Comparison of ENCODE assay signal across 1 cellular context in genomic region chr16:48913384-48913783, GRCh38.
TF ChIP-seq lines count a peak whose summit lies in the region.

No MANE protein-coding gene starts in this region.

TF ChIP-seq in HepG2, 621 proteins besides CTCF, POLR2A, EP300 and RAD21 (continued from another document):
- TF ChIP-seq FOXP1 (IDR thresholded peaks at IDR 0.05) (no peak), FOXP1 (CRISPR knock-in tag; IDR thresholded peaks at IDR 0.05) (no peak), ZNF180 (CRISPR knock-in tag; IDR thresholded peaks at IDR 0.05; ENCODE audit: borderline replicate concordance, low read depth) (no peak), ZFX (CRISPR knock-in tag; IDR thresholded peaks at IDR 0.05; ENCODE audit: low read depth) (peak; percentile 29; the same call in 1 of the 2 replicates), MTF1 (CRISPR knock-in tag; IDR thresholded peaks at IDR 0.05) (no peak), HDAC2 (CRISPR knock-in tag; IDR thresholded peaks at IDR 0.05) (peak; percentile 34; the same call in 1 of the 2 replicates), ZNF772 (CRISPR knock-in tag; IDR thresholded peaks at IDR 0.05) (peak; percentile 47; the same call in 1 of the 2 replicates), RFXAP (CRISPR knock-in tag; IDR thresholded peaks at IDR 0.05; ENCODE audit: borderline replicate concordance) (no peak), FOXP4 (CRISPR knock-in tag; IDR thresholded peaks at IDR 0.05) (peak; percentile 23; the same call in 1 of the 2 replicates), ETV5 (CRISPR knock-in tag; IDR thresholded peaks at IDR 0.05; ENCODE audit: borderline replicate concordance) (peak; percentile 37; the same call in 1 of the 2 replicates), ZBTB21 (CRISPR knock-in tag; IDR thresholded peaks at IDR 0.05) (peak; percentile 67; the same call in 1 of the 2 replicates), ZNF292 (CRISPR knock-in tag; IDR thresholded peaks at IDR 0.05; ENCODE audit: borderline replicate concordance, low read depth) (peak; percentile 78; the same call in 1 of the 2 replicates), HNF4A (CRISPR knock-in tag; IDR thresholded peaks at IDR 0.05) (peak; percentile 62; the same call in 1 of the 2 replicates), FOXA3 (CRISPR knock-in tag; IDR thresholded peaks at IDR 0.05) (0 out of 2 replicates have a peak, but pooled peaks have one; percentile 32), HDAC1 (CRISPR knock-in tag; IDR thresholded peaks at IDR 0.05) (0 out of 2 replicates have a peak, but pooled peaks have one; percentile 32), KLF11 (CRISPR knock-in tag; IDR thresholded peaks at IDR 0.05) (no peak), DPF2 (CRISPR knock-in tag; IDR thresholded peaks at IDR 0.05; ENCODE audit: borderline replicate concordance, low read depth) (0 out of 2 replicates have a peak, but pooled peaks have one; percentile 30), ZNF564 (CRISPR knock-in tag; IDR thresholded peaks at IDR 0.05) (no peak), CREB1 (IDR thresholded peaks at IDR 0.05) (peak; percentile 59; the same call in 1 of the 2 replicates), CREB1 (CRISPR knock-in tag; IDR thresholded peaks at IDR 0.05) (no peak), ZSCAN31 (CRISPR knock-in tag; IDR thresholded peaks at IDR 0.05; ENCODE audit: low read depth) (0 out of 2 replicates have a peak, but pooled peaks have one; percentile 25), SOX6 (IDR thresholded peaks at IDR 0.05) (no peak), SOX6 (CRISPR knock-in tag; IDR thresholded peaks at IDR 0.05) (peak; percentile 70), ZNF572 (CRISPR knock-in tag; IDR thresholded peaks at IDR 0.05) (no peak), LCORL (IDR thresholded peaks at IDR 0.05) (no peak), LCORL (CRISPR knock-in tag; IDR thresholded peaks at IDR 0.05) (0 out of 2 replicates have a peak, but pooled peaks have one; percentile 34), XRCC5 (optimal IDR thresholded peaks at IDR 0.05; ENCODE audit: low read length) (no peak), SALL1 (CRISPR knock-in tag; IDR thresholded peaks at IDR 0.05) (peak; percentile 66), GABPB1 (CRISPR knock-in tag; IDR thresholded peaks at IDR 0.05) (peak; percentile 54; the same call in 1 of the 2 replicates), MEIS2 (CRISPR knock-in tag; IDR thresholded peaks at IDR 0.05) (0 out of 2 replicates have a peak, but pooled peaks have one; percentile 39), ZNF644 (CRISPR knock-in tag; IDR thresholded peaks at IDR 0.05; ENCODE audit: low read depth) (0 out of 2 replicates have a peak, but pooled peaks have one; percentile 35), PITX1 (CRISPR knock-in tag; IDR thresholded peaks at IDR 0.05) (no peak), ATF7 (IDR thresholded peaks at IDR 0.05) (peak; percentile 91), ATF7 (CRISPR knock-in tag; IDR thresholded peaks at IDR 0.05) (no peak), ZNF788 (CRISPR knock-in tag; IDR thresholded peaks at IDR 0.05; ENCODE audit: borderline replicate concordance) (peak; percentile 28; the same call in 1 of the 2 replicates), SOX13 (IDR thresholded peaks at IDR 0.05) (no peak), SOX13 (CRISPR knock-in tag; conservative IDR thresholded peaks at IDR 0.05 in 1 of 2, IDR thresholded peaks at IDR 0.05 in 1 of 2) (peak in 1 of 2 experiments; percentile 50; a peak in 1 of 4 replicates), ZNF713 (CRISPR knock-in tag; IDR thresholded peaks at IDR 0.05) (no peak), FOXA1 (IDR thresholded peaks at IDR 0.05) (no peak), FOXA1 (CRISPR knock-in tag; IDR thresholded peaks at IDR 0.05) (peak; percentile 11; the same call in 1 of the 2 replicates)
